ENCODE assay signal across 23 cellular contexts in the genomic region with DNA sequence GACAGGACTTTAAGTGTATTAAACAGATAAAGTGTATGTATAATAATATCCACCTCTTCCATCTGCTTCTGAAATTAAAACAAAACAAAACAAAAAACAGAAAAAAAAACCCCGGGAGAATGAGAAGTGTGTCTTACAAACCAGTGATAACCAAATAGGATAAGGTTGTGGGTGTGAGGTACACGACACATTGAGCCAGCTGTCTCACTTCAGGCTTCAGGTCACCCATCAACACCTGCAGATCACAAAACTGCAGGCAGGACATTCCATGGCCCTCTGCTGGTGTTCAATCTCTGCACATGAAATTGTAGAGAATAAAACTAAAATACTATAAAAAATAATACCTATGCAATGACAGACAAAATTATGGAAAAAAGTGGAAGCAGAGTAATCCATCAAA.
"Had no signal": no experiment of that assay in that cellular context is flagged by ENCODE, and none has a peak within 500 bp of the region (broad histone marks: within the 10 kb centered on the region; RNA-seq: fewer than 3 reads in every experiment).

No MANE protein-coding gene starts in this region.

- H3K4me3 Mint-ChIP-seq: activated naive CD4-positive, alpha-beta T cell treated with anti-CD3 and anti-CD28 coated beads for 36 hours; activated naive CD8-positive, alpha-beta T cell; activated T-helper 17 cell treated with anti-CD3 and anti-CD28 coated beads, Interleukin-2, amount 50 U/mL, for 72 hours; brain; central memory CD8-positive, alpha-beta T cell had no signal

- H3K4me1 Mint-ChIP-seq: activated T-helper 17 cell treated with anti-CD3 and anti-CD28 coated beads, Interleukin-2, amount 50 U/mL, for 72 hours; central memory CD8-positive, alpha-beta T cell had no signal

- H3K27ac ChIP-seq: WERI-Rb-1 had no signal

- ATAC-seq: activated T-helper 17 cell treated with anti-CD3 and anti-CD28 coated beads, Interleukin-2, amount 50 U/mL, for 72 hours; PC-3 had no signal

- DNase-seq: activated CD4-positive, alpha-beta T cell treated with anti-CD3 and anti-CD28 coated beads for 4 hours; activated CD4-positive, alpha-beta T cell treated with anti-CD3 and anti-CD28 coated beads, Interleukin-2, amount 50 U/mL, for 4 hours; activated gamma-delta T cell; activated naive CD4-positive, alpha-beta T cell treated with anti-CD3 and anti-CD28 coated beads for 36 hours; activated T-cell treated with anti-CD3 and anti-CD28 coated beads for 4 hours; activated T-cell treated with anti-CD3 and anti-CD28 coated beads, Interleukin-2, amount 50 U/mL, for 48 hours; amygdala; NCI-H1092; NCI-H1417; NCI-H1930; NCI-H2171; NCI-H2227 treated with DMSO at 0.1 percent for 48 hours; NCI-H526; NCI-H774; NK-92 treated with Interleukin-12 subunit alpha and Interleukin-12 subunit beta, amount 100 ng/mL, for 24 hours; PC-3; SIG-M5; T1000; WERI-Rb-1 had no signal

- H3K9me3 Mint-ChIP-seq: activated naive CD4-positive, alpha-beta T cell treated with anti-CD3 and anti-CD28 coated beads for 36 hours; activated T-helper 17 cell treated with anti-CD3 and anti-CD28 coated beads, Interleukin-2, amount 50 U/mL, for 72 hours; central memory CD8-positive, alpha-beta T cell had no signal

- H3K36me3 ChIP-seq: WERI-Rb-1 had no signal

- H3K36me3 Mint-ChIP-seq: activated naive CD8-positive, alpha-beta T cell; brain had no signal

- H3K27ac Mint-ChIP-seq: activated naive CD4-positive, alpha-beta T cell treated with anti-CD3 and anti-CD28 coated beads for 36 hours; activated naive CD8-positive, alpha-beta T cell; activated T-helper 17 cell treated with anti-CD3 and anti-CD28 coated beads, Interleukin-2, amount 50 U/mL, for 72 hours; brain had no signal

- H3K27me3 Mint-ChIP-seq: central memory CD8-positive, alpha-beta T cell had no signal
